8 cellular contexts compared by ENCODE assay signal in genomic region chr20:33211817-33212424, GRCh38. TPM values are rescaled to one million over a fixed set of nuclear protein-coding genes. Genes with fewer than 3 reads are reported as not detected.
DNase-seq lines count a peak whose midpoint lies in the region; ATAC-seq and TF ChIP-seq lines count a peak whose summit lies in the region.

No MANE protein-coding gene starts in this region.

- H4K12ac ChIP-seq in trophoblast cell (ENCODE audit: low read depth, low read length) = no peak overlapping the region

- H2AK5ac ChIP-seq in trophoblast cell (ENCODE audit: low read length) = no peak overlapping the region

- no peak overlapping the region for H3K4ac ChIP-seq in trophoblast cell (ENCODE audit: low read depth, low read length)

- H4K8ac ChIP-seq in trophoblast cell (ENCODE audit: low read depth, low read length) = no peak overlapping the region

- WGBS in heart right ventricle, 2 donors = 16 to 23% methylated on average over 5 of the region's 5 CpGs
- WGBS in trophoblast cell (ENCODE audit: extremely low coverage, insufficient coverage, insufficient read length) = no CpG with 5 or more reads among the region's 5 CpGs

- no peak overlapping the region for H3K18ac ChIP-seq in trophoblast cell (ENCODE audit: low read length)

- H3K14ac ChIP-seq in trophoblast cell (ENCODE audit: low read length) = no peak overlapping the region

- peak in 6 of 9 donors; percentile 12 to 31 (median 19) for TF ChIP-seq CTCF in heart right ventricle (IDR thresholded peaks at IDR 0.05)
- TF ChIP-seq CTCF in SU-DHL-6 (IDR thresholded peaks at IDR 0.05; ENCODE audit: insufficient read depth, low read length, poor library complexity, severe bottlenecking) = peak; percentile 31

- no peaks in the 10 kb centered on the region for H3K4me1 ChIP-seq in heart right ventricle
- H3K4me1 ChIP-seq in trophoblast cell (ENCODE audit: control insufficient read depth in 1 of 2, insufficient read depth in 2 of 2, low read length in 2 of 2) = no peaks in the 10 kb centered on the region

- no peak overlapping the region for H3K4me2 ChIP-seq in SU-DHL-6 (ENCODE audit: low read depth, low read length, poor library complexity, severe bottlenecking)
- no peak overlapping the region for H3K4me2 ChIP-seq in trophoblast cell (ENCODE audit: low read length)

- H3K9ac ChIP-seq in SU-DHL-6 (ENCODE audit: low read length) (no peak overlapping the region), trophoblast cell (ENCODE audit: low read length) (no peak overlapping the region)

- ATAC-seq in heart right ventricle (no peak), Right ventricle myocardium superior (ENCODE audit: poor library complexity) (no peak), esophagus mucosa (peak; percentile 63), GM21390 (IDR thresholded peaks at IDR 0.05; ENCODE audit: unreplicated experiment) (no peak)

- H2BK120ac ChIP-seq in trophoblast cell (ENCODE audit: insufficient read depth, low read length, poor library complexity) = no peak overlapping the region

- H3K79me2 ChIP-seq in SU-DHL-6 (ENCODE audit: insufficient read depth, low read length) (no peaks in the 10 kb centered on the region), trophoblast cell (ENCODE audit: control insufficient read depth, insufficient read depth, low read length, poor library complexity) (no peaks in the 10 kb centered on the region)

- intact Hi-C loops in heart right ventricle (cut with DNase I) = loop anchor here in 2 of 10 donors (5.0 to 10.0 kb wide), 2 partner anchors 307 to 310 kb away; no protein-coding TSS in a partner anchor
- intact Hi-C loops in Right ventricle myocardium superior (cut with DNase I) = no loop called here

- H2AFZ ChIP-seq in SU-DHL-6 (ENCODE audit: low read depth, low read length, severe bottlenecking) = no peak overlapping the region
- H2AFZ ChIP-seq in trophoblast cell (ENCODE audit: insufficient read depth, low read length, poor library complexity) = no peak overlapping the region

- H4K91ac ChIP-seq in trophoblast cell (ENCODE audit: low read depth, low read length) = no peak overlapping the region

- H2BK12ac ChIP-seq in trophoblast cell (ENCODE audit: low read length) = no peak overlapping the region

- peaks cover 0 to 47% (median 27%) of the 10 kb centered on the region in 7 donors for H3K27me3 ChIP-seq in heart right ventricle
- H3K27me3 ChIP-seq in SU-DHL-6 (ENCODE audit: low read length) = no peaks in the 10 kb centered on the region
- no peaks in the 10 kb centered on the region for H3K27me3 ChIP-seq in trophoblast cell (ENCODE audit: insufficient read depth, low read length)

- H2BK5ac ChIP-seq in trophoblast cell (ENCODE audit: low read depth, low read length, poor library complexity) = no peak overlapping the region

- H3K23ac ChIP-seq in trophoblast cell (ENCODE audit: low read length) = no peak overlapping the region

- no peaks in the 10 kb centered on the region for H3K9me2 ChIP-seq in SU-DHL-6 (replicated peaks; ENCODE audit: insufficient read depth, low read length)

- H4K20me1 ChIP-seq in SU-DHL-6 (ENCODE audit: low read depth, low read length) = no peaks in the 10 kb centered on the region

- H3F3A ChIP-seq in SU-DHL-6 (ENCODE audit: insufficient read depth) = no peaks in the 10 kb centered on the region

- no peak overlapping the region for H3K27ac ChIP-seq in heart right ventricle
- no peak overlapping the region for H3K27ac ChIP-seq in SU-DHL-6 (ENCODE audit: low read depth, low read length)
- H3K27ac ChIP-seq in trophoblast cell (ENCODE audit: low read depth, low read length) = no peak overlapping the region

- H3K9me3 ChIP-seq in heart right ventricle (no peaks in the 10 kb centered on the region), SU-DHL-6 (ENCODE audit: insufficient read depth, low read length) (no peaks in the 10 kb centered on the region), trophoblast cell (ENCODE audit: insufficient read depth, low read depth, low read length) (no peaks in the 10 kb centered on the region)

- DNase-seq in heart right ventricle (no peak), Right ventricle myocardium superior (no peak), NCI-H1105 treated with DMSO at 0.1 percent for 48 hours (lab: John Stamatoyannopoulos, UW) (peak; percentile 71), trophoblast cell (peak; percentile 63 to 88)
- no peak for DNase-seq in activated effector memory CD4-positive, alpha-beta T cell treated with anti-CD3 and anti-CD28 coated beads, Interleukin-2, amount 50 U/mL, for 16 hours

- no peaks in the 10 kb centered on the region for H3K79me1 ChIP-seq in trophoblast cell (ENCODE audit: low read length)

- H3K4me3 ChIP-seq in heart right ventricle (no peak overlapping the region), SU-DHL-6 (ENCODE audit: insufficient read depth, low read length, poor library complexity, severe bottlenecking) (no peak overlapping the region), trophoblast cell (ENCODE audit: low read depth, low read length) (no peak overlapping the region)

- no peaks in the 10 kb centered on the region for H3K36me3 ChIP-seq in heart right ventricle
- H3K36me3 ChIP-seq in SU-DHL-6 (ENCODE audit: low read length) = no peaks in the 10 kb centered on the region
- H3K36me3 ChIP-seq in trophoblast cell (ENCODE audit: control insufficient read depth in 1 of 2, insufficient read depth in 2 of 2, low read length in 2 of 2) = no peaks in the 10 kb centered on the region

RNA-seq across cellular contexts. Expression of gene BPIFA3, which starts 5.2 kb away (rescaled TPM):
- total RNA-seq in heart right ventricle (not detected), Right ventricle myocardium superior (not detected), esophagus mucosa (not detected)
- polyA plus RNA-seq in heart right ventricle = not detected
- polyA plus RNA-seq in trophoblast cell (2013) = not detected in 2 replicates

RNA-seq across cellular contexts. Expression of gene BPIFA1, which starts 23.9 kb away (rescaled TPM):
- total RNA-seq in heart right ventricle (not detected), Right ventricle myocardium superior (not detected), esophagus mucosa (not detected)
- not detected for polyA plus RNA-seq in heart right ventricle
- not detected in 2 replicates for polyA plus RNA-seq in trophoblast cell (2013)

RNA-seq across cellular contexts. Expression of gene BPIFA2, which starts 44.0 kb away (rescaled TPM):
- not detected for total RNA-seq in heart right ventricle
- polyA plus RNA-seq in heart right ventricle = not detected
- total RNA-seq in Right ventricle myocardium superior = not detected
- total RNA-seq in esophagus mucosa = not detected
- polyA plus RNA-seq in trophoblast cell (2013) = not detected in 2 replicates

Comparison
In these comparisons a context has a peak if more than half of its experiments do, and no peak if none do; other contexts are left out.
1. DNase-seq: peak in NCI-H1105 treated with DMSO at 0.1 percent for 48 hours (single experiment) and trophoblast cell (2 of 2); none in heart right ventricle (0 of 2), Right ventricle myocardium superior (single experiment) and activated effector memory CD4-positive, alpha-beta T cell treated with anti-CD3 and anti-CD28 coated beads, Interleukin-2, amount 50 U/mL, for 16 hours (single experiment).